ENCODE assay signal across 2 cellular contexts in genomic region chr6:54103485-54103884, GRCh38.
TF ChIP-seq lines count a peak whose summit lies in the region.

No MANE protein-coding gene starts in this region.

TF ChIP-seq in GM23338, 12 proteins besides CTCF, POLR2A, EP300 and RAD21:
- TF ChIP-seq STAT1 (IDR thresholded peaks at IDR 0.05; ENCODE audit: unreplicated experiment): no peak
- no peak for TF ChIP-seq NANOG (IDR thresholded peaks at IDR 0.05; ENCODE audit: borderline replicate concordance)
- TF ChIP-seq ETS1 (IDR thresholded peaks at IDR 0.05): no peak
- TF ChIP-seq EZH2phosphoT487 (IDR thresholded peaks at IDR 0.05; ENCODE audit: unreplicated experiment): no peak
- no peak for TF ChIP-seq EZH2 (IDR thresholded peaks at IDR 0.05; ENCODE audit: low read depth, unreplicated experiment)
- no peak for TF ChIP-seq ZNF331 (CRISPR knock-in tag; IDR thresholded peaks at IDR 0.05; ENCODE audit: low read depth)
- TF ChIP-seq CREB1 (CRISPR knock-in tag; IDR thresholded peaks at IDR 0.05; ENCODE audit: low read depth): no peak
- no peak for TF ChIP-seq JUNB (IDR thresholded peaks at IDR 0.05; ENCODE audit: unreplicated experiment)
- no peak for TF ChIP-seq ZNF114 (CRISPR knock-in tag; IDR thresholded peaks at IDR 0.05)
- no peak for TF ChIP-seq REST (IDR thresholded peaks at IDR 0.05; ENCODE audit: unreplicated experiment)
- TF ChIP-seq ZNF462 (CRISPR knock-in tag; IDR thresholded peaks at IDR 0.05): no peak
- no peak for TF ChIP-seq POLR2AphosphoS5 (IDR thresholded peaks at IDR 0.05; ENCODE audit: low read depth)

TF ChIP-seq in H1, 55 proteins besides CTCF, POLR2A, EP300 and RAD21:
- TF ChIP-seq MAFK (IDR thresholded peaks at IDR 0.05; ENCODE audit: low read depth, low read length) (peak; percentile 93), HDAC2 (IDR thresholded peaks at IDR 0.05; ENCODE audit: borderline replicate concordance in 1 of 2, low read depth in 2 of 2, low read length in 2 of 2) (no peak), BACH1 (IDR thresholded peaks at IDR 0.05; ENCODE audit: low read length) (peak; percentile 74; the same call in 1 of the 2 replicates)
